Comparison of ENCODE assay signal across 21 cellular contexts in the genomic region with DNA sequence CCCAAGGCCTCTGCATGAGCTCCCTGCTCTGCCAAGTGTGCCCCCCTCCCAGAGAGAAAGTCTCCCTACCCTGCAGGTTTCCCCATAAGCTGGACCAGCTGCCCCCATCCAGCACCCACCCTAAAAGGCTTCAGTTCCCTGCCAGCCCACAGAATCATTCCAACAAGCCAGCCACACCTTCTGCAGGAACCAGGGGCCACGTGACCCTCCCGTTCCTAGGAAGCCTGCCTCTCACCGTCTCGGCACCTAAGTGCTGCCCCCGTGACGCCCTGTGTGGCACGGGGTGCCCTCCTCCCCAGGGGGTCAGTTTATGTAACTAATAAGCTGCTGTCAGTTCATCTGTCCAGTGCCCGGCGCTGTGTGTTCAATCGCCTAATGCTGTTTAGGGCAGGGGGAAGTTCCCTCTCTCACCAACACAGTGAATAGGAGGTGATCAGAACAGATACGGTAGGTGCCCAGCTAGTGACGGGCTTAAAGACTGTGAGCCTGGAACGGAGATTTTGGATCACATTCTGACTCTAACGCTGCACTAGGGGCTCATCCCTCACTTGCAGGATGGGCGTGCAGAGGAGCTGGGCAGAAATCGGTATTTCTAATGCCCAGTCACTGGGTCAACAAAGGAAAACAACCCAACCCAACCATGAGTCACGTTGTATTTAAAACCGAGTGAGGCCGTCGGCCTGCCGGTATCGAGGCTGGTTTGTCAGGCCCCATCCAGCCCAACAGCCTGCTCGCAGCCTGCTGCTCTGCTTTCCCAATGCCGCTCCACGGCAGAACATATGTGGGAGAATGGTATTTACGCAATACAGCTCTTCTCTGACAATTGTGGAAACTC. TPM values are rescaled to one million over a fixed set of nuclear protein-coding genes. Genes with fewer than 3 reads are reported as not detected.
DNase-seq lines count a peak whose midpoint lies in the region; ATAC-seq, FAIRE-seq and TF ChIP-seq lines count a peak whose summit lies in the region.
"Had no signal": no experiment of that assay in that cellular context is flagged by ENCODE, and none has a peak within 500 bp of the region (broad histone marks: within the 10 kb centered on the region; RNA-seq: fewer than 3 reads in every experiment).

No MANE protein-coding gene starts in this region.

- no peak overlapping the region for H3K27ac ChIP-seq in astrocyte (ENCODE audit: low read depth, low read length)
- H3K27ac ChIP-seq: HL-60, KMS-11, SJCRH30 had no signal

- H3K27ac Mint-ChIP-seq in Caco-2 (ENCODE audit: unreplicated experiment) = peak overlapping the region; percentile 29
- no peak overlapping the region for H3K27ac Mint-ChIP-seq in astrocyte (ENCODE audit: unreplicated experiment)
- H3K27ac Mint-ChIP-seq: CD4-positive, CD25-positive, alpha-beta regulatory T cell; GM23338 had no signal

- intact Hi-C loops in Caco-2 (cut with micrococcal nuclease; ENCODE audit: unreplicated experiment) = no loop called here

- H3K36me3 ChIP-seq in Caco-2 (ENCODE audit: control insufficient read depth, insufficient read depth, low read length) = no peaks in the 10 kb centered on the region
- peaks cover 4% of the 10 kb centered on the region for H3K36me3 ChIP-seq in MG63
- no peaks in the 10 kb centered on the region for H3K36me3 ChIP-seq in astrocyte (ENCODE audit: insufficient read depth, low read length)
- H3K36me3 ChIP-seq: SJCRH30 had no signal

- H4K20me1 ChIP-seq in astrocyte (ENCODE audit: insufficient read depth, low read length) = no peaks in the 10 kb centered on the region

- no TSS peak for BruUV-seq in Caco-2 (replicated peaks; lab: Mats Ljungman, UMichigan)

- DNase-seq in Caco-2 (no peak), MG63 (peak; percentile 45), astrocyte (ENCODE audit: low read depth) (peak; percentile 16), mesenteric fat pad (ENCODE audit: low spot score) (peak; percentile 84), ecto neural progenitor cell (ENCODE audit: low spot score) (no peak), superior temporal gyrus (ENCODE audit: extremely low spot score) (no peak)
- DNase-seq: CD4-positive, CD25-positive, alpha-beta regulatory T cell; DND-41; GF-D8; MM.1S; NCI-H1105; NCI-H187 treated with DMSO at 0.1 percent for 48 hours; NCI-H2171; NCI-H446 treated with DMSO at 0.1 percent for 48 hours; NCI-H774; SJCRH30 had no signal

- no peak for FAIRE-seq in astrocyte (lab: Jason Lieb, UNC)
- FAIRE-seq: D721Med had no signal

- CTCF ChIA-PET in Caco-2 (lab: Charles Lee) = no interaction called here

- H3K4me3 ChIP-seq in Caco-2 (ENCODE audit: low read depth, low read length) = no peak overlapping the region
- H3K4me3 ChIP-seq in MG63 = no peak overlapping the region
- H3K4me3 ChIP-seq in astrocyte (ENCODE audit: insufficient read depth, low read depth, low read length) = no peak overlapping the region
- H3K4me3 ChIP-seq: GM23338, SJCRH30 had no signal

- POLR2A ChIA-PET in Caco-2 (lab: Charles Lee) = no interaction called here

- H3K4me3 Mint-ChIP-seq in Caco-2 (ENCODE audit: unreplicated experiment) (no peak overlapping the region), astrocyte (ENCODE audit: unreplicated experiment) (no peak overlapping the region)
- H3K4me3 Mint-ChIP-seq: CD4-positive, CD25-positive, alpha-beta regulatory T cell; GM23338 had no signal

- no peak overlapping the region for H3K9ac ChIP-seq in astrocyte (ENCODE audit: low read length)
- H3K9ac ChIP-seq: KMS-11 had no signal

- no peak overlapping the region for H2AFZ ChIP-seq in astrocyte (ENCODE audit: low read depth, low read length)
- H2AFZ ChIP-seq: GM23338 had no signal

- no peaks in the 10 kb centered on the region for H3K9me3 Mint-ChIP-seq in Caco-2 (ENCODE audit: unreplicated experiment)
- H3K9me3 Mint-ChIP-seq in astrocyte (ENCODE audit: unreplicated experiment) = peaks cover 3% of the 10 kb centered on the region
- H3K9me3 Mint-ChIP-seq: GM23338 had no signal

- no peaks in the 10 kb centered on the region for H3K9me3 ChIP-seq in Caco-2
- H3K9me3 ChIP-seq in MG63 = no peaks in the 10 kb centered on the region
- no peaks in the 10 kb centered on the region for H3K9me3 ChIP-seq in astrocyte (ENCODE audit: insufficient read depth, low read depth, low read length)

- H3K4me1 Mint-ChIP-seq in Caco-2 (ENCODE audit: low read depth, unreplicated experiment) = no peaks in the 10 kb centered on the region
- peaks cover 11% of the 10 kb centered on the region for H3K4me1 Mint-ChIP-seq in astrocyte (ENCODE audit: low read depth, unreplicated experiment)
- H3K4me1 Mint-ChIP-seq: CD4-positive, CD25-positive, alpha-beta regulatory T cell had no signal

- no peaks in the 10 kb centered on the region; the same call in 1 of the 2 replicates for H3K27me3 ChIP-seq in Caco-2 (replicated peaks; ENCODE audit: control insufficient read depth, insufficient read depth, low read length)
- no peaks in the 10 kb centered on the region for H3K27me3 ChIP-seq in MG63
- no peaks in the 10 kb centered on the region for H3K27me3 ChIP-seq in astrocyte (ENCODE audit: insufficient read depth, low read length)
- H3K27me3 ChIP-seq: SJCRH30 had no signal

- TF ChIP-seq CTCF in Caco-2 (IDR thresholded peaks at IDR 0.05; ENCODE audit: insufficient read depth in 1 of 2, low read depth in 1 of 2, low read length in 1 of 2, severe bottlenecking in 1 of 2, unreplicated experiment in 1 of 2) (no peak), astrocyte (IDR thresholded peaks at IDR 0.05; ENCODE audit: insufficient read depth, low read depth, low read length) (no peak)

- H3K4me1 ChIP-seq in Caco-2 (no peaks in the 10 kb centered on the region), astrocyte (ENCODE audit: insufficient read depth, low read length) (no peaks in the 10 kb centered on the region)

- ATAC-seq in HG03097 (IDR thresholded peaks at IDR 0.05; ENCODE audit: low FRiP score, unreplicated experiment) = no peak
- ATAC-seq: GM23338 had no signal

- no peaks in the 10 kb centered on the region for H3K79me2 ChIP-seq in astrocyte (ENCODE audit: insufficient read depth, low read length)

- H3K27me3 Mint-ChIP-seq in Caco-2 (ENCODE audit: insufficient read depth, unreplicated experiment) (peaks cover 8% of the 10 kb centered on the region), astrocyte (ENCODE audit: low read depth, unreplicated experiment) (no peaks in the 10 kb centered on the region)

- H3K36me3 Mint-ChIP-seq in Caco-2 (ENCODE audit: insufficient read depth, unreplicated experiment) (no peaks in the 10 kb centered on the region), astrocyte (ENCODE audit: low read depth, unreplicated experiment) (peaks cover 31% of the 10 kb centered on the region)

- peak overlapping the region; percentile 9 for H3K4me2 ChIP-seq in astrocyte (ENCODE audit: low read length)
- H3K4me2 ChIP-seq: GM23338, KMS-11 had no signal

RNA-seq across cellular contexts. Expression of gene RAMACL, which starts 56.0 kb away (rescaled TPM):
- total RNA-seq in Caco-2 (2022) (0.20 and 0.39 TPM in 2 replicates), astrocyte (1.2 and 1.3 TPM in 2 replicates), mesenteric fat pad (3.2 TPM)
- 0.13 TPM in 1 of 2 replicates, not detected in the other for total RNA-seq in MG63 (2014; rRNA removed; shearing (Covaris generic); ENCODE audit: low replicate concordance)

Comparison
In these comparisons a context has a peak if more than half of its experiments do, and no peak if none do; other contexts are left out.
1. DNase-seq: peak in MG63 (single experiment), astrocyte (single experiment) and mesenteric fat pad (single experiment); none in Caco-2 (0 of 2), ecto neural progenitor cell (single experiment) and superior temporal gyrus (single experiment).